ENCODE assay signal across 12 cellular contexts in genomic region chr11:44243633-44244343, GRCh38.
DNase-seq lines count a peak whose midpoint lies in the region; ATAC-seq, FAIRE-seq and TF ChIP-seq lines count a peak whose summit lies in the region.
"Had no signal": no experiment of that assay in that cellular context is flagged by ENCODE, and none has a peak within 500 bp of the region (broad histone marks: within the 10 kb centered on the region; RNA-seq: fewer than 3 reads in every experiment).

No MANE protein-coding gene starts in this region.

- H3K27ac Mint-ChIP-seq in MCF 10A (ENCODE audit: low read depth, unreplicated experiment): no peak overlapping the region
- H3K27ac Mint-ChIP-seq: activated T-helper 2 cell treated with anti-CD3 and anti-CD28 coated beads, Interferon-gamma antibody, Interleukin-2, Interleukin-4, amounts not matched to agents 10 μg/mL and 5 μg/mL and 100 μg/mL, durations not matched to agents 14 hours and 24 hours and 36 hours had no signal

- no peaks in the 10 kb centered on the region for H3K36me3 ChIP-seq in breast epithelium

- POLR2A ChIA-PET in MCF 10A (lab: Yijun Ruan, JAX) (interaction anchor here (1.3 kb wide), 1 partner anchor 10 kb away, joined by 3 read pairs; no protein-coding TSS in a partner anchor), HEK293T (lab: Yijun Ruan, JAX) (no interaction called here)

- FAIRE-seq in urothelium cell line (lab: Jason Lieb, UNC): peak; percentile 50
- FAIRE-seq: A204.1 had no signal

- intact Hi-C loops in MCF 10A (cut with micrococcal nuclease): no loop called here
- intact Hi-C loops in breast epithelium (cut with DNase I; ENCODE audit: low total_unique reads): no loop called here

- H3K36me3 Mint-ChIP-seq in MCF 10A (ENCODE audit: insufficient read depth, unreplicated experiment): peaks cover 17% of the 10 kb centered on the region

- TF ChIP-seq POLR2A in breast epithelium (IDR thresholded peaks at IDR 0.05) (no peak), erythroblast (IDR thresholded peaks at IDR 0.05; ENCODE audit: low read length) (no peak)

- no peak for ATAC-seq in GM21360 (IDR thresholded peaks at IDR 0.05; ENCODE audit: unreplicated experiment)
- ATAC-seq: esophagus mucosa had no signal

- H3K27ac ChIP-seq in breast epithelium: peak overlapping the region in 1 of 2 donors; percentile 14
- H3K27ac ChIP-seq: VCaP had no signal

- peak; percentile 22 for DNase-seq in MCF 10A (ENCODE audit: unreplicated experiment)
- DNase-seq in breast epithelium (ENCODE audit: low spot score in 2 of 2): no peak
- peak; percentile 93 for DNase-seq in amniotic epithelial cell (ENCODE audit: low read depth)
- DNase-seq in iPS-NIHi11 (ENCODE audit: low spot score): peak; percentile 84
- DNase-seq in urothelium cell line (ENCODE audit: low spot score): peak; percentile 82
- no peak for DNase-seq in erythroblast (lab: John Stamatoyannopoulos, UW)
- no peak for DNase-seq in HEK293T (ENCODE audit: extremely low spot score)

- H3K9me3 ChIP-seq in breast epithelium: no peaks in the 10 kb centered on the region

- BruUV-seq in MCF 10A (replicated peaks; lab: Mats Ljungman, UMichigan): no TSS peak

- no peaks in the 10 kb centered on the region for H3K27me3 Mint-ChIP-seq in MCF 10A (ENCODE audit: insufficient read depth, unreplicated experiment)

- no peak for TF ChIP-seq CTCF in MCF 10A (IDR thresholded peaks at IDR 0.05; ENCODE audit: unreplicated experiment)
- TF ChIP-seq CTCF in breast epithelium (IDR thresholded peaks at IDR 0.05): no peak

- no peak overlapping the region for H3K4me3 Mint-ChIP-seq in MCF 10A (ENCODE audit: unreplicated experiment)

- H3K4me1 Mint-ChIP-seq in MCF 10A (ENCODE audit: insufficient read depth, unreplicated experiment): no peaks in the 10 kb centered on the region

- no peaks in the 10 kb centered on the region for H3K4me1 ChIP-seq in breast epithelium

- no peaks in the 10 kb centered on the region for H3K27me3 ChIP-seq in breast epithelium

- CTCF ChIA-PET in MCF 10A (lab: Yijun Ruan, JAX): interaction anchor here (0.5 to 0.8 kb wide), 3 partner anchors 9 to 270 kb away, joined by 3 read pairs; no protein-coding TSS in a partner anchor
- CTCF ChIA-PET in HEK293T (lab: Yijun Ruan, JAX): no interaction called here

- no peaks in the 10 kb centered on the region for H3K9me3 Mint-ChIP-seq in MCF 10A (ENCODE audit: unreplicated experiment)
- H3K9me3 Mint-ChIP-seq: activated T-helper 2 cell treated with anti-CD3 and anti-CD28 coated beads, Interferon-gamma antibody, Interleukin-2, Interleukin-4, amounts not matched to agents 10 μg/mL and 5 μg/mL and 100 μg/mL, durations not matched to agents 14 hours and 24 hours and 36 hours had no signal

- H3K4me3 ChIP-seq in breast epithelium: no peak overlapping the region

TF ChIP-seq in HEK293T, 16 proteins besides CTCF, POLR2A, EP300 and RAD21:
- TF ChIP-seq BHLHE40 (IDR thresholded peaks at IDR 0.05; ENCODE audit: borderline replicate concordance): no peak
- TF ChIP-seq CTBP1 (IDR thresholded peaks at IDR 0.05; ENCODE audit: borderline replicate concordance): no peak
- no peak for TF ChIP-seq ZNF384 (IDR thresholded peaks at IDR 0.05)
- TF ChIP-seq SP1 (IDR thresholded peaks at IDR 0.05): no peak
- no peak for TF ChIP-seq ELF4 (IDR thresholded peaks at IDR 0.05)
- no peak for TF ChIP-seq ARNT (IDR thresholded peaks at IDR 0.05)
- no peak for TF ChIP-seq FOXM1 (IDR thresholded peaks at IDR 0.05; ENCODE audit: borderline replicate concordance)
- no peak for TF ChIP-seq SUZ12 (IDR thresholded peaks at IDR 0.05)
- TF ChIP-seq HDGF (IDR thresholded peaks at IDR 0.05; ENCODE audit: borderline replicate concordance): no peak
- no peak for TF ChIP-seq FOXK2 (IDR thresholded peaks at IDR 0.05)
- TF ChIP-seq L3MBTL2 (conservative IDR thresholded peaks at IDR 0.05): no peak
- TF ChIP-seq LEF1 (IDR thresholded peaks at IDR 0.05; ENCODE audit: borderline replicate concordance): no peak
- no peak for TF ChIP-seq PKNOX1 (IDR thresholded peaks at IDR 0.05)
- no peak for TF ChIP-seq FOXA1 (IDR thresholded peaks at IDR 0.05)
- no peak for TF ChIP-seq NFRKB (IDR thresholded peaks at IDR 0.05)
- TF ChIP-seq TARDBP (IDR thresholded peaks at IDR 0.05): no peak

Comparison
In these comparisons a context has a peak if more than half of its experiments do, and no peak if none do; other contexts are left out.
1. DNase-seq: peak in MCF 10A (single experiment), amniotic epithelial cell (single experiment), iPS-NIHi11 (single experiment) and urothelium cell line (single experiment); none in breast epithelium (0 of 2), erythroblast (0 of 2) and HEK293T (single experiment).